ENCODE assay signal across 1 cellular context in genomic region chr22:40044870-40045834, GRCh38.
TF ChIP-seq lines count a peak whose summit lies in the region.

No MANE protein-coding gene starts in this region.

TF ChIP-seq in HepG2, 621 proteins besides CTCF, POLR2A, EP300 and RAD21 (continued from another document):
- TF ChIP-seq ZNF281 (CRISPR knock-in tag; IDR thresholded peaks at IDR 0.05; ENCODE audit: borderline replicate concordance) = no peak
- no peak for TF ChIP-seq SRSF9 (IDR thresholded peaks at IDR 0.05; ENCODE audit: borderline replicate concordance, insufficient read depth, low read depth, low read length, poor library complexity, severe bottlenecking)
- TF ChIP-seq FOXJ3 (CRISPR knock-in tag; IDR thresholded peaks at IDR 0.05; ENCODE audit: borderline replicate concordance) = no peak
- TF ChIP-seq JUNB (CRISPR knock-in tag; IDR thresholded peaks at IDR 0.05; ENCODE audit: borderline replicate concordance) = no peak
- no peak for TF ChIP-seq DR1 (CRISPR knock-in tag; IDR thresholded peaks at IDR 0.05)
- TF ChIP-seq NFE2 (CRISPR knock-in tag; IDR thresholded peaks at IDR 0.05) = no peak
- TF ChIP-seq MXD3 (CRISPR knock-in tag; IDR thresholded peaks at IDR 0.05) = peak; percentile 47; the same call in 1 of the 2 replicates
- no peak for TF ChIP-seq TRIM22 (IDR thresholded peaks at IDR 0.05)
- TF ChIP-seq ZMAT3 (CRISPR knock-in tag; conservative IDR thresholded peaks at IDR 0.05) = peak; percentile 57; the same call in 1 of the 2 replicates
- TF ChIP-seq GRHL1 (CRISPR knock-in tag; conservative IDR thresholded peaks at IDR 0.05) = no peak
- no peak for TF ChIP-seq ZNF704 (CRISPR knock-in tag; IDR thresholded peaks at IDR 0.05; ENCODE audit: borderline replicate concordance)
- TF ChIP-seq CHD4 (IDR thresholded peaks at IDR 0.05; ENCODE audit: borderline replicate concordance, low read length) = no peak
- TF ChIP-seq PRDM4 (CRISPR knock-in tag; IDR thresholded peaks at IDR 0.05; ENCODE audit: borderline replicate concordance) = no peak
- no peak for TF ChIP-seq ZNF839 (CRISPR knock-in tag; IDR thresholded peaks at IDR 0.05; ENCODE audit: borderline replicate concordance)
- no peak for TF ChIP-seq ETS1 (CRISPR knock-in tag; IDR thresholded peaks at IDR 0.05)
